In the genomic region with DNA sequence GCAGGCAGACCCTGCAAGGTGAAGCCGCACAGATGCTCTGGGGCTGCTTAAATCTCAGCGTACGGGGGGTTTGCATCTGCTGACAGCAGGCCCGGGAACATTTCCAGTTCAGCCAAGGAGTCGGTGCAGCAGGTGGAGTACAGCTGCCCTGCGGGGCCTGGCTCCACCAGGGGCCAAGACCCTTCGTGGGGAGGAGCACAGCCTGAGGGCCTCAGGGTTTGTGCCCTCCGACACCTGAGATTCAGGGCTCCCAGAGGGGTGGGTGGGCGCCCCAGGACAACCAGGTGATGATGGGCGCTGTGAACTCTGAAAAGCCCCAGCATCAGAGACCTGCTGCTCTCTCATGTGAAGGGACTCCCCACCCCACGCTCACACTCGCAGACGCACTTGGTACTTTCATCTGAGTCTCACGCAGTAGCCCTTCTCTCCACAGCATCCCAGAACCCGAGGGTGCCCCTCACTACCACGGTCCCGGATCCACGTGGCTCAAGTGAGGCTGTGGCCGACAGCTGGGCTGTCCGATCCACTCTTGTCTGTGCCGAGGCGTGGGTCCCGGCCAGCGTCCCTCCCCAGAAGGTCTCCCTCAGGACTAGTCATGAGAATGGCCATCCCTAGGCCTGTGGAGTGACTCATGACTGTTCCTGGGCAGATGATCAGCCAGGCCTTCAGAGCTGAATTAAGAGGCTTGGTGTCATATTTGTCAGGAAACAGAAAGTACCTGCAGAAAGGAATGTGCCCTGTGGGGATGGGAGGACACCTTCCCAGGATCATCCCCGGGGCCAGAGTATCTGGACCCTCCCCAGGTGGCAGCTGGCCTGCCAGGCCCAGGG, we compare ENCODE assay signal across 14 cellular contexts. TPM values are rescaled to one million over a fixed set of nuclear protein-coding genes. Genes with fewer than 3 reads are reported as not detected.
DNase-seq lines count a peak whose midpoint lies in the region; ATAC-seq and TF ChIP-seq lines count a peak whose summit lies in the region.
"Had no signal": no experiment of that assay in that cellular context is flagged by ENCODE, and none has a peak within 500 bp of the region (broad histone marks: within the 10 kb centered on the region; RNA-seq: fewer than 3 reads in every experiment).

No MANE protein-coding gene starts in this region.

- H3K4me3 ChIP-seq in CD4-positive, alpha-beta memory T cell (ENCODE audit: low read length in 2 of 2) = no peak overlapping the region
- H3K4me3 ChIP-seq in RWPE2 (ENCODE audit: severe bottlenecking) (no peak overlapping the region), right cardiac atrium (ENCODE audit: low read length) (no peak overlapping the region), brain microvascular endothelial cell (ENCODE audit: low read depth, low read length) (no peak overlapping the region)
- H3K4me3 ChIP-seq: GM23338, prostate gland had no signal

- no peaks in the 10 kb centered on the region for H3K9me3 ChIP-seq in CD4-positive, alpha-beta memory T cell (ENCODE audit: control insufficient read depth in 1 of 2, low read length in 2 of 2)
- H3K9me3 ChIP-seq in RWPE2 (ENCODE audit: severe bottlenecking) (no peaks in the 10 kb centered on the region), right cardiac atrium (ENCODE audit: control insufficient read depth, low read length) (no peaks in the 10 kb centered on the region)
- H3K9me3 ChIP-seq: prostate gland had no signal

- H3K4me1 ChIP-seq in CD4-positive, alpha-beta memory T cell (ENCODE audit: insufficient read depth, low read length) = peaks cover 25% of the 10 kb centered on the region
- H3K4me1 ChIP-seq in RWPE2 (ENCODE audit: insufficient read depth, poor library complexity, severe bottlenecking) = no peaks in the 10 kb centered on the region
- no peaks in the 10 kb centered on the region for H3K4me1 ChIP-seq in right cardiac atrium (ENCODE audit: control insufficient read depth, insufficient read depth, low read length)

- ATAC-seq in RWPE2 (ENCODE audit: low read depth) (no peak; the same call in 2 of the 3 replicates), right cardiac atrium (no peak), GM19395 (IDR thresholded peaks at IDR 0.05; ENCODE audit: unreplicated experiment) (no peak)
- ATAC-seq: activated CD8-positive, alpha-beta memory T cell treated with anti-CD3 and anti-CD28 coated beads, Interleukin-2, amount 10 ng/mL, durations not matched to agents 7 days and 5 days had no signal

- CTCF ChIA-PET in CD4-positive, alpha-beta memory T cell (lab: Charles Lee; ENCODE audit: partially characterized antibody) = interaction anchor here (0.6 kb wide), 1 partner anchor 8 kb away, joined by 3 read pairs; no protein-coding TSS in a partner anchor

- DNase-seq in ACHN = peak; percentile 28
- DNase-seq in CD4-positive, alpha-beta memory T cell = no peak
- peak; percentile 63 for DNase-seq in RWPE2 (ENCODE audit: low spot score)
- DNase-seq in right cardiac atrium = peak in 2 of 3 donors; percentile 23 to 46
- DNase-seq in GM20000 (ENCODE audit: low spot score) = no peak
- DNase-seq in brain microvascular endothelial cell = no peak
- DNase-seq: activated CD8-positive, alpha-beta memory T cell treated with anti-CD3 and anti-CD28 coated beads, Interleukin-2, amount 10 ng/mL, durations not matched to agents 7 days and 5 days; Calu3; mesenchymal stem cell had no signal

- H3K9me3 Mint-ChIP-seq in CD4-positive, alpha-beta memory T cell = no peaks in the 10 kb centered on the region
- H3K9me3 Mint-ChIP-seq: GM23338 had no signal

- no peaks in the 10 kb centered on the region for H3K27me3 ChIP-seq in CD4-positive, alpha-beta memory T cell (ENCODE audit: insufficient read depth, low read length)
- H3K27me3 ChIP-seq in RWPE2 (ENCODE audit: insufficient read depth, poor library complexity, severe bottlenecking) = no peaks in the 10 kb centered on the region
- no peaks in the 10 kb centered on the region for H3K27me3 ChIP-seq in right cardiac atrium (ENCODE audit: control insufficient read depth, insufficient read depth)
- H3K27me3 ChIP-seq in brain microvascular endothelial cell (replicated peaks) = no peaks in the 10 kb centered on the region

- POLR2A ChIA-PET in CD4-positive, alpha-beta memory T cell (lab: Charles Lee; ENCODE audit: partially characterized antibody) = interaction anchor here (0.7 to 1.9 kb wide), 3 partner anchors 25 to 29 kb away, joined by 3 to 12 read pairs (median 4); a partner anchor contains a TSS

- peak overlapping the region in 6 of 7 donors; percentile 77 to 97 (median 92) for H3K27ac Mint-ChIP-seq in CD4-positive, alpha-beta memory T cell

- in situ Hi-C loops in ACHN (cut with HindIII; ENCODE audit: low pct_ligation_motif_present, low pct_unique_long_range_greater_than_20kb, low sequenced_read_pairs) (no loop called here), brain microvascular endothelial cell (cut with HindIII; ENCODE audit: low pct_ligation_motif_present, low sequenced_read_pairs) (no loop called here)

- 87% methylated on average over 25 of the region's 25 CpGs for WGBS in right cardiac atrium

- H3K27me3 Mint-ChIP-seq in CD4-positive, alpha-beta memory T cell = no peaks in the 10 kb centered on the region
- H3K27me3 Mint-ChIP-seq: activated CD8-positive, alpha-beta memory T cell treated with anti-CD3 and anti-CD28 coated beads, Interleukin-2, amount 10 ng/mL, durations not matched to agents 7 days and 5 days had no signal

- H3K27ac ChIP-seq in CD4-positive, alpha-beta memory T cell (ENCODE audit: low read depth, low read length) = no peak overlapping the region
- H3K27ac ChIP-seq in RWPE2 (ENCODE audit: poor library complexity, severe bottlenecking) = no peak overlapping the region
- no peak overlapping the region for H3K27ac ChIP-seq in right cardiac atrium (ENCODE audit: low read length)
- no peak overlapping the region for H3K27ac ChIP-seq in brain microvascular endothelial cell

- peaks cover 17 to 32% (median 24%) of the 10 kb centered on the region in 4 donors for H3K4me1 Mint-ChIP-seq in CD4-positive, alpha-beta memory T cell

- TF ChIP-seq CTCF in RWPE2 (IDR thresholded peaks at IDR 0.05; ENCODE audit: poor library complexity, severe bottlenecking) (no peak), GM20000 (IDR thresholded peaks at IDR 0.05; ENCODE audit: extremely low read depth, missing control alignments) (no peak), brain microvascular endothelial cell (IDR thresholded peaks at IDR 0.05; ENCODE audit: low read depth, low read length, missing control alignments) (no peak)

- H3K36me3 Mint-ChIP-seq in CD4-positive, alpha-beta memory T cell = peaks cover 7 to 52% of the 10 kb centered on the region in 2 donors

- intact Hi-C loops in CD4-positive, alpha-beta memory T cell (cut with micrococcal nuclease) = no loop called here
- intact Hi-C loops in right cardiac atrium (cut with DNase I) = no loop called here

- peaks cover 24% of the 10 kb centered on the region for H3K36me3 ChIP-seq in CD4-positive, alpha-beta memory T cell (ENCODE audit: insufficient read depth, low read length)
- peaks cover 27% of the 10 kb centered on the region for H3K36me3 ChIP-seq in RWPE2 (ENCODE audit: low read depth)
- H3K36me3 ChIP-seq in brain microvascular endothelial cell (replicated peaks) = peaks cover 12% of the 10 kb centered on the region
- H3K36me3 ChIP-seq: prostate gland had no signal

- H3K4me3 Mint-ChIP-seq in CD4-positive, alpha-beta memory T cell = peak overlapping the region in 3 of 8 donors; percentile 36 to 57 (median 38)
- H3K4me3 Mint-ChIP-seq: activated CD8-positive, alpha-beta memory T cell treated with anti-CD3 and anti-CD28 coated beads, Interleukin-2, amount 10 ng/mL, durations not matched to agents 7 days and 5 days; GM23338 had no signal

RNA-seq across cellular contexts. Expression of a gene that starts 29.6 kb away (rescaled TPM):
- 10 to 100 TPM; 65.3 to 71.2 TPM for total RNA-seq in CD4-positive, alpha-beta memory T cell
- polyA plus RNA-seq in CD4-positive, alpha-beta memory T cell = 10 to 100 TPM; 30.4 to 34.6 TPM
- total RNA-seq in right cardiac atrium = 10 to 100 TPM; 13.9 to 22.4 (median 16.7) TPM
- polyA plus RNA-seq in right cardiac atrium = 16.4 TPM

RNA-seq across cellular contexts. Expression of a gene that starts 48.3 kb away (rescaled TPM):
- total RNA-seq in CD4-positive, alpha-beta memory T cell = not detected
- polyA plus RNA-seq in CD4-positive, alpha-beta memory T cell = not detected
- under 1 TPM; 0.09 to 0.14 (median 0.13) TPM for total RNA-seq in right cardiac atrium
- 0.05 TPM for polyA plus RNA-seq in right cardiac atrium
- total RNA-seq: activated CD8-positive, alpha-beta memory T cell treated with anti-CD3 and anti-CD28 coated beads, Interleukin-2, amount 10 ng/mL, durations not matched to agents 7 days and 5 days; Calu3; HT-29; T-helper 2 cell treated with Interferon-gamma antibody and Interleukin-4, amounts not matched to agents 100 ng/mL and 5 ng/mL, for 36 hours had no signal

Comparison
In these comparisons a context has a peak if more than half of its experiments do, and no peak if none do; other contexts are left out.
1. DNase-seq: peak in ACHN (single experiment), RWPE2 (single experiment) and right cardiac atrium (2 of 3); none in CD4-positive, alpha-beta memory T cell (0 of 5), GM20000 (single experiment) and brain microvascular endothelial cell (single experiment).